In the genomic region with DNA sequence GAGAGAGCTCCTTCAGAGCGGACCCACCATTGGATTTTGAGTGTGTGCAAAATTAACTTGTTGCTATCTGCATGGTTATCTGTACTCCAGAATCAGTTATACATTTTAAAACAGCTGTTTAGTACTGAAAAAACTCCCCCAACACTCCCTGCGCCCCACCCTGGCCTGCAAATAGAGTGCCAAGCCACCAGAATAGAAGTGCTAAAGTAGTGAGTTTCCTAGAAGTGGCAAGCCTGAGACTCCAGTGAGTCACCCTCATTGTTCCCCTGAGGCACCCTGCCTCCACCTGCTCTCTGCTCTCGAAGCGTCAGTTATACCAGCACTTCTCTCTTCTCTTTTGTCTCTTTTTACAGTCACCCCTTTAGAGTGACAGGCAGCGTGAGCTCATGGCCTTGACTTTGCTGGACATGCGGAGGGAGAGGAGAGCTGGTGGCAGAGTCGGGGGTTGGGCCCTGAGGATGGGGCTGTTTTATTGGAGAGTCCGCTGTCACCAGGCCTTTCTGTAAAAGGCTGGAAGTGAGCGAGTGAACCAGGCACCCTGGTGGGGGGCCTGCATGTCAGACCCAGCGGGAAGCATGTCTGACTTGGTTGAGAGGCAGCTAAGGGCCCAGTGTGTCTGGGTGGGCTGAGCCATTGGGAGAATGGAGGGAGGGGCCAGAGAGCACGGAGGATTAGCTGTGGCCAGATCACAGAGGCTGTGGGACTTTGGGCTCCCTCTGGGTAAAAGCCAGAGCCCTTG, we compare ENCODE assay signal across 1 cellular context.
TF ChIP-seq lines count a peak whose summit lies in the region.

No MANE protein-coding gene starts in this region.

TF ChIP-seq in GM23338, 12 proteins besides CTCF, POLR2A, EP300 and RAD21 (continued from another document):
- TF ChIP-seq, protein P1, sequence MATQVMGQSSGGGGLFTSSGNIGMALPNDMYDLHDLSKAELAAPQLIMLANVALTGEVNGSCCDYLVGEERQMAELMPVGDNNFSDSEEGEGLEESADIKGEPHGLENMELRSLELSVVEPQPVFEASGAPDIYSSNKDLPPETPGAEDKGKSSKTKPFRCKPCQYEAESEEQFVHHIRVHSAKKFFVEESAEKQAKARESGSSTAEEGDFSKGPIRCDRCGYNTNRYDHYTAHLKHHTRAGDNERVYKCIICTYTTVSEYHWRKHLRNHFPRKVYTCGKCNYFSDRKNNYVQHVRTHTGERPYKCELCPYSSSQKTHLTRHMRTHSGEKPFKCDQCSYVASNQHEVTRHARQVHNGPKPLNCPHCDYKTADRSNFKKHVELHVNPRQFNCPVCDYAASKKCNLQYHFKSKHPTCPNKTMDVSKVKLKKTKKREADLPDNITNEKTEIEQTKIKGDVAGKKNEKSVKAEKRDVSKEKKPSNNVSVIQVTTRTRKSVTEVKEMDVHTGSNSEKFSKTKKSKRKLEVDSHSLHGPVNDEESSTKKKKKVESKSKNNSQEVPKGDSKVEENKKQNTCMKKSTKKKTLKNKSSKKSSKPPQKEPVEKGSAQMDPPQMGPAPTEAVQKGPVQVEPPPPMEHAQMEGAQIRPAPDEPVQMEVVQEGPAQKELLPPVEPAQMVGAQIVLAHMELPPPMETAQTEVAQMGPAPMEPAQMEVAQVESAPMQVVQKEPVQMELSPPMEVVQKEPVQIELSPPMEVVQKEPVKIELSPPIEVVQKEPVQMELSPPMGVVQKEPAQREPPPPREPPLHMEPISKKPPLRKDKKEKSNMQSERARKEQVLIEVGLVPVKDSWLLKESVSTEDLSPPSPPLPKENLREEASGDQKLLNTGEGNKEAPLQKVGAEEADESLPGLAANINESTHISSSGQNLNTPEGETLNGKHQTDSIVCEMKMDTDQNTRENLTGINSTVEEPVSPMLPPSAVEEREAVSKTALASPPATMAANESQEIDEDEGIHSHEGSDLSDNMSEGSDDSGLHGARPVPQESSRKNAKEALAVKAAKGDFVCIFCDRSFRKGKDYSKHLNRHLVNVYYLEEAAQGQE (IDR thresholded peaks at IDR 0.05; ENCODE audit: unreplicated experiment): no peak
- TF ChIP-seq CREB1 (CRISPR knock-in tag; IDR thresholded peaks at IDR 0.05; ENCODE audit: low read depth): no peak
- TF ChIP-seq, protein P2, sequence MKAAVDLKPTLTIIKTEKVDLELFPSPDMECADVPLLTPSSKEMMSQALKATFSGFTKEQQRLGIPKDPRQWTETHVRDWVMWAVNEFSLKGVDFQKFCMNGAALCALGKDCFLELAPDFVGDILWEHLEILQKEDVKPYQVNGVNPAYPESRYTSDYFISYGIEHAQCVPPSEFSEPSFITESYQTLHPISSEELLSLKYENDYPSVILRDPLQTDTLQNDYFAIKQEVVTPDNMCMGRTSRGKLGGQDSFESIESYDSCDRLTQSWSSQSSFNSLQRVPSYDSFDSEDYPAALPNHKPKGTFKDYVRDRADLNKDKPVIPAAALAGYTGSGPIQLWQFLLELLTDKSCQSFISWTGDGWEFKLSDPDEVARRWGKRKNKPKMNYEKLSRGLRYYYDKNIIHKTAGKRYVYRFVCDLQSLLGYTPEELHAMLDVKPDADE (IDR thresholded peaks at IDR 0.05): no peak
